9 cellular contexts compared by ENCODE assay signal in genomic region chr10:55668326-55668922, GRCh38.
A peak's percentile ranks its signal among the peaks of the same experiment; 100 is the strongest.
DNase-seq lines count a peak whose midpoint lies in the region; ATAC-seq and TF ChIP-seq lines count a peak whose summit lies in the region.
"Had no signal": no experiment of that assay in that cellular context is flagged by ENCODE, and none has a peak within 500 bp of the region (broad histone marks: within the 10 kb centered on the region; RNA-seq: fewer than 3 reads in every experiment).

No MANE protein-coding gene starts in this region.

- TF ChIP-seq CTCF in GM23338 (conservative IDR thresholded peaks at IDR 0.05; ENCODE audit: low read depth in 2 of 2) (peak; percentile 60 to 77), OCI-LY3 (IDR thresholded peaks at IDR 0.05; ENCODE audit: low read depth, low read length) (peak; percentile 34)

- H3K27me3 Mint-ChIP-seq in GM23338 (ENCODE audit: insufficient read depth, low read depth, poor library complexity), result peaks cover 2% of the 10 kb centered on the region
- H3K27me3 Mint-ChIP-seq in activated T-cell treated with anti-CD3 and anti-CD28 coated beads, Interleukin-2, amount 50 U/mL, for 72 hours (ENCODE audit: low read depth), result no peaks in the 10 kb centered on the region

- H2AFZ ChIP-seq in GM23338 (no peak overlapping the region), OCI-LY3 (ENCODE audit: low read depth, low read length) (no peak overlapping the region)

- ATAC-seq in GM23338 (peak; percentile 63), Right ventricle myocardium inferior (no peak)
- ATAC-seq in activated T-cell treated with anti-CD3 and anti-CD28 coated beads, Interleukin-2, amount 50 U/mL, for 72 hours (replicated peaks in 1 of 2), result no peak

- H3K27me3 ChIP-seq in GM23338 (ENCODE audit: insufficient read depth) (no peaks in the 10 kb centered on the region), OCI-LY3 (ENCODE audit: low read depth, low read length) (no peaks in the 10 kb centered on the region)
- H3K27me3 ChIP-seq: cardiac muscle cell had no signal

- intact Hi-C loops in Right ventricle myocardium inferior (cut with DNase I), result no loop called here

- H3K27ac ChIP-seq in GM23338 (ENCODE audit: low read depth) (no peak overlapping the region), OCI-LY3 (ENCODE audit: low read length) (no peak overlapping the region)
- H3K27ac ChIP-seq: cardiac muscle cell had no signal

- no peaks in the 10 kb centered on the region for H3K9me2 ChIP-seq in GM23338 (ENCODE audit: insufficient read depth)

- H4K20me1 ChIP-seq in GM23338 (replicated peaks; ENCODE audit: insufficient read depth) (no peaks in the 10 kb centered on the region), OCI-LY3 (ENCODE audit: insufficient read depth, low read length) (no peaks in the 10 kb centered on the region)

- no peaks in the 10 kb centered on the region for H3K9me3 ChIP-seq in OCI-LY3 (ENCODE audit: insufficient read depth, low read length)

- no peaks in the 10 kb centered on the region for H3K4me1 Mint-ChIP-seq in GM23338
- H3K4me1 Mint-ChIP-seq in activated T-cell treated with anti-CD3 and anti-CD28 coated beads, Interleukin-2, amount 50 U/mL, for 72 hours (ENCODE audit: low read depth), result no peaks in the 10 kb centered on the region

- H3K27ac Mint-ChIP-seq in GM23338, result no peak overlapping the region
- H3K27ac Mint-ChIP-seq in activated T-cell treated with anti-CD3 and anti-CD28 coated beads, Interleukin-2, amount 50 U/mL, for 72 hours, result no peak overlapping the region

- H3K4me1 ChIP-seq in GM23338 (ENCODE audit: insufficient read depth), result no peaks in the 10 kb centered on the region
- H3K4me1 ChIP-seq in OCI-LY3 (ENCODE audit: low read length), result no peaks in the 10 kb centered on the region

- no peak overlapping the region for H3K4me2 ChIP-seq in GM23338
- H3K4me2 ChIP-seq in OCI-LY3 (ENCODE audit: low read length), result no peak overlapping the region

- H3K4me3 Mint-ChIP-seq in GM23338, result no peak overlapping the region
- H3K4me3 Mint-ChIP-seq in activated T-cell treated with anti-CD3 and anti-CD28 coated beads, Interleukin-2, amount 50 U/mL, for 72 hours, result no peak overlapping the region

- no peaks in the 10 kb centered on the region for H3K36me3 Mint-ChIP-seq in GM23338 (ENCODE audit: low read depth)
- H3K36me3 Mint-ChIP-seq in activated T-cell treated with anti-CD3 and anti-CD28 coated beads, Interleukin-2, amount 50 U/mL, for 72 hours (ENCODE audit: insufficient read depth in 2 of 2), result peaks cover 0 to 2% of the 10 kb centered on the region in 2 donors

- no peaks in the 10 kb centered on the region for H3F3A ChIP-seq in GM23338 (replicated peaks; ENCODE audit: low read depth)

- TF ChIP-seq POLR2A in erythroblast (IDR thresholded peaks at IDR 0.05; ENCODE audit: low read length), result no peak

- no peak overlapping the region for H3K9ac ChIP-seq in OCI-LY3 (ENCODE audit: low read length)

- H3K79me2 ChIP-seq in GM23338 (replicated peaks; ENCODE audit: insufficient read depth) (no peaks in the 10 kb centered on the region), OCI-LY3 (ENCODE audit: low read length) (no peaks in the 10 kb centered on the region)

- peak; percentile 19 to 33 for DNase-seq in AML-193 (lab: John Stamatoyannopoulos, UW)
- peak; percentile 77 for DNase-seq in GM23338 (ENCODE audit: low spot score)
- DNase-seq in erythroblast (lab: John Stamatoyannopoulos, UW), result peak; percentile 1 to 8
- no peak for DNase-seq in Right ventricle myocardium inferior (ENCODE audit: missing footprints)
- DNase-seq in dedifferentiated amniotic fluid mesenchymal stem cell (ENCODE audit: extremely low spot score), result no peak
- no peak for DNase-seq in activated T-cell treated with anti-CD3 and anti-CD28 coated beads, Interleukin-2, amount 50 U/mL, for 72 hours
- no peak for DNase-seq in NCI-H2171 treated with DMSO at 0.1 percent for 48 hours (lab: John Stamatoyannopoulos, UW)

- H3K4me3 ChIP-seq in GM23338, result no peak overlapping the region
- no peak overlapping the region for H3K4me3 ChIP-seq in OCI-LY3 (ENCODE audit: low read length)
- H3K4me3 ChIP-seq: cardiac muscle cell had no signal

- H3K36me3 ChIP-seq in GM23338 (ENCODE audit: insufficient read depth) (no peaks in the 10 kb centered on the region), OCI-LY3 (replicated peaks; ENCODE audit: low read depth, low read length) (no peaks in the 10 kb centered on the region)
- H3K36me3 ChIP-seq: cardiac muscle cell had no signal

- no peaks in the 10 kb centered on the region for H3K9me3 Mint-ChIP-seq in GM23338
- H3K9me3 Mint-ChIP-seq in activated T-cell treated with anti-CD3 and anti-CD28 coated beads, Interleukin-2, amount 50 U/mL, for 72 hours, result peaks cover 7 to 17% of the 10 kb centered on the region in 2 donors

TF ChIP-seq in GM23338, 12 proteins besides CTCF, POLR2A, EP300 and RAD21:
- no peak for TF ChIP-seq CREB1 (CRISPR knock-in tag; IDR thresholded peaks at IDR 0.05; ENCODE audit: low read depth)
- TF ChIP-seq NANOG (IDR thresholded peaks at IDR 0.05; ENCODE audit: borderline replicate concordance), result no peak
- no peak for TF ChIP-seq ZNF331 (CRISPR knock-in tag; IDR thresholded peaks at IDR 0.05; ENCODE audit: low read depth)
- no peak for TF ChIP-seq REST (IDR thresholded peaks at IDR 0.05; ENCODE audit: unreplicated experiment)
- TF ChIP-seq STAT1 (IDR thresholded peaks at IDR 0.05; ENCODE audit: unreplicated experiment), result no peak
- no peak for TF ChIP-seq EZH2 (IDR thresholded peaks at IDR 0.05; ENCODE audit: low read depth, unreplicated experiment)
- TF ChIP-seq ETS1 (IDR thresholded peaks at IDR 0.05), result no peak
- no peak for TF ChIP-seq POLR2AphosphoS5 (IDR thresholded peaks at IDR 0.05; ENCODE audit: low read depth)
- no peak for TF ChIP-seq EZH2phosphoT487 (IDR thresholded peaks at IDR 0.05; ENCODE audit: unreplicated experiment)

Comparison
In these comparisons a context has a peak if more than half of its experiments do, and no peak if none do; other contexts are left out.
1. DNase-seq: peak in AML-193 (2 of 2), GM23338 (single experiment) and erythroblast (2 of 2); none in Right ventricle myocardium inferior (single experiment), dedifferentiated amniotic fluid mesenchymal stem cell (single experiment), activated T-cell treated with anti-CD3 and anti-CD28 coated beads, Interleukin-2, amount 50 U/mL, for 72 hours (0 of 2) and NCI-H2171 treated with DMSO at 0.1 percent for 48 hours (single experiment).